11 cellular contexts compared by ENCODE assay signal in genomic region chr2:218274586-218274985, GRCh38. TPM values are rescaled to one million over a fixed set of nuclear protein-coding genes. Genes with fewer than 3 reads are reported as not detected.
DNase-seq lines count a peak whose midpoint lies in the region; ATAC-seq and TF ChIP-seq lines count a peak whose summit lies in the region.
"Had no signal": no experiment of that assay in that cellular context is flagged by ENCODE, and none has a peak within 500 bp of the region (broad histone marks: within the 10 kb centered on the region; RNA-seq: fewer than 3 reads in every experiment).

No MANE protein-coding gene starts in this region.

- TF ChIP-seq CTCF in RWPE1 (conservative IDR thresholded peaks at IDR 0.05; ENCODE audit: low read depth) = no peak
- TF ChIP-seq CTCF in esophagus muscularis mucosa (IDR thresholded peaks at IDR 0.05) = no peak

- POLR2A ChIA-PET in RWPE1 (lab: Yijun Ruan, JAX; ENCODE audit: low non-redundant PET) = interaction anchor here (0.6 to 1.2 kb wide), 3 partner anchors 8 to 398 kb away, joined by 3 to 4 read pairs (median 4); no protein-coding TSS in a partner anchor

- H3K4me3 ChIP-seq in esophagus muscularis mucosa (no peak overlapping the region), stomach smooth muscle (ENCODE audit: low read length in 2 of 2) (no peak overlapping the region)
- H3K4me3 ChIP-seq: GM12878 had no signal

- CTCF ChIA-PET in RWPE1 (lab: Yijun Ruan, JAX) = interaction anchor here (0.5 to 1.5 kb wide), 4 partner anchors 10 to 260 kb away, joined by 4 to 13 read pairs (median 4); no protein-coding TSS in a partner anchor

- no peak for ATAC-seq in HG03196 (IDR thresholded peaks at IDR 0.05; ENCODE audit: unreplicated experiment)
- ATAC-seq: GM12878 had no signal

- peaks cover 60 to 66% (median 61%) of the 10 kb centered on the region in 4 donors for H3K36me3 ChIP-seq in esophagus muscularis mucosa
- peaks cover 58% of the 10 kb centered on the region in 2 donors for H3K36me3 ChIP-seq in stomach smooth muscle (ENCODE audit: control insufficient read depth in 2 of 2, insufficient read depth in 2 of 2, low read length in 2 of 2)

- peaks cover 29 to 53% (median 35%) of the 10 kb centered on the region in 4 donors for H3K4me1 ChIP-seq in esophagus muscularis mucosa
- peaks cover 34% of the 10 kb centered on the region for H3K4me1 ChIP-seq in stomach smooth muscle (ENCODE audit: control insufficient read depth, insufficient read depth, low read length)

- H3K27ac ChIP-seq in RWPE1 (peak overlapping the region; percentile 88), esophagus muscularis mucosa (replicated peaks in 1 of 4) (peak overlapping the region; percentile 30 to 79 (median 76)), stomach smooth muscle (ENCODE audit: low read length) (peak overlapping the region; percentile 55)

- 67% methylated on average over 4 of the region's 4 CpGs for WGBS in esophagus muscularis mucosa

- H3K27me3 ChIP-seq in esophagus muscularis mucosa = no peaks in the 10 kb centered on the region
- no peaks in the 10 kb centered on the region for H3K27me3 ChIP-seq in stomach smooth muscle (ENCODE audit: control insufficient read depth in 1 of 2, insufficient read depth in 2 of 2, low read length in 2 of 2)

- peak overlapping the region in 1 of 2 donors; percentile 16 for H3K9ac ChIP-seq in stomach smooth muscle (ENCODE audit: low read length in 2 of 2)

- DNase-seq in RWPE1 (ENCODE audit: low spot score) (no peak), esophagus muscularis mucosa (ENCODE audit: extremely low spot score) (no peak), NCI-H226 (no peak)
- DNase-seq: DMS 273 treated with DMSO at 0.1 percent for 48 hours, NCI-H345, retina, SHP77 had no signal

- H3K9me3 ChIP-seq in esophagus muscularis mucosa (no peaks in the 10 kb centered on the region), stomach smooth muscle (ENCODE audit: control insufficient read depth in 2 of 2, low read length in 2 of 2) (no peaks in the 10 kb centered on the region)

- TF ChIP-seq POLR2A in esophagus muscularis mucosa (IDR thresholded peaks at IDR 0.05; ENCODE audit: low read depth) = no peak

- TF ChIP-seq EP300 in esophagus muscularis mucosa (IDR thresholded peaks at IDR 0.05) = no peak

- intact Hi-C loops in esophagus muscularis mucosa (cut with DNase I) = loop anchor here (5.0 kb wide), 1 partner anchor 123 kb away; the partner anchor contains the start of gene CTDSP1

RNA-seq across cellular contexts. Expression of gene PNKD, which starts 4.3 kb away (rescaled TPM):
- total RNA-seq in esophagus muscularis mucosa = 10 to 100 TPM; 40.3 to 74.1 (median 56.5) TPM

RNA-seq across cellular contexts. Expression of gene AAMP, which starts 4.6 kb away (rescaled TPM):
- 100 to 1,000 TPM; 104 to 169 (median 144) TPM for total RNA-seq in esophagus muscularis mucosa

RNA-seq across cellular contexts. Expression of gene GPBAR1, which starts 13.8 kb away (rescaled TPM):
- 1 to 10 TPM in 3 of 4 donors, under 1 TPM in 1; 0.42 to 4.5 (median 3.9) TPM for total RNA-seq in esophagus muscularis mucosa
- total RNA-seq: frontal cortex had no signal

RNA-seq across cellular contexts. Expression of gene TMBIM1, which starts 17.7 kb away (rescaled TPM):
- 100 to 1,000 TPM; 131 to 238 (median 197) TPM for total RNA-seq in esophagus muscularis mucosa

RNA-seq across cellular contexts. Expression of gene ARPC2, which starts 57.6 kb away (rescaled TPM):
- 100 to 1,000 TPM; 257 to 300 (median 270) TPM for total RNA-seq in esophagus muscularis mucosa
